ENCODE assay signal across 20 cellular contexts in the genomic region with DNA sequence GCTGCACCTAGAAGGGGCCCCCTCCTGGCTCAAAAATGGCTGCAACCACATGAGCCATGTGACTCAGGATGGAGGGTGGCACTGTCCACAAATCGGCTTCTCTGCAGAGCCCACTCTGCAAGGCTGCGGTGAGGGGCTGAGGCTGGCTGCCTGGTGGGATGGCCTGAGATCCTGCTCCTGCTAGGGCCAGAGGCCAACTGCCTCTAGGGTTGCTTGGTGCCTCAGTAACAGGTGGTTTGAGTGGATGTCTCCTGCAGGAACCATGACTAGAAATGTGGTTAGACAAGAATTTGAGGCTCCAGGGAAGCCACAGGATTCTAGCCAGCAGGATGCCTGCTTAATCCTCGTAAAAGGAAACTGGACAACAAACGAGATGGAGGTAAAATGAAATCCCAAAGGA. TPM values are rescaled to one million over a fixed set of nuclear protein-coding genes. Genes with fewer than 3 reads are reported as not detected.
DNase-seq lines count a peak whose midpoint lies in the region; ATAC-seq and TF ChIP-seq lines count a peak whose summit lies in the region.
"Had no signal": no experiment of that assay in that cellular context is flagged by ENCODE, and none has a peak within 500 bp of the region (broad histone marks: within the 10 kb centered on the region; RNA-seq: fewer than 3 reads in every experiment).

No MANE protein-coding gene starts in this region.

- DNase-seq in activated naive CD4-positive, alpha-beta T cell treated with anti-CD3 and anti-CD28 coated beads, Interleukin-2, amount 50 U/mL, for 72 hours (ENCODE audit: low spot score in 2 of 2), result no peak
- DNase-seq in activated naive CD4-positive, alpha-beta T cell treated with anti-CD3 and anti-CD28 coated beads, Interleukin-2, amount 50 U/mL, for 16 hours, result no peak
- peak; percentile 15 for DNase-seq in SW480 (ENCODE audit: low spot score)
- DNase-seq in iris pigment epithelial cell (ENCODE audit: low read depth), result peak; percentile 61
- DNase-seq in stimulated activated CD4-positive, alpha-beta T cell treated with anti-CD3 and anti-CD28 coated beads, Interleukin-4, amount 100 ng/mL, for 24 hours, result no peak
- no peak for DNase-seq in sciatic nerve (ENCODE audit: low spot score)
- DNase-seq in cerebellar cortex (ENCODE audit: low spot score), result no peak
- DNase-seq in GM10248 (ENCODE audit: extremely low spot score), result no peak
- DNase-seq: activated CD4-positive, CD25-positive, alpha-beta regulatory T cell treated with anti-CD3 and anti-CD28 coated beads, Interleukin-2, amount 50 U/mL, for 72 hours; activated T-cell treated with anti-CD3 and anti-CD28 coated beads for 4 hours; COR-L47; dermis blood vessel endothelial cell; heart left ventricle; Karpas-422; kidney; NCI-H1436 treated with DMSO at 0.1 percent for 48 hours; NCI-H2227 treated with DMSO at 0.1 percent for 48 hours; occipital lobe; SHP77 had no signal

- no peak for TF ChIP-seq CTCF in GM10248 (IDR thresholded peaks at IDR 0.05; ENCODE audit: control extremely low read depth, extremely low read depth, low read depth, missing control alignments)

- ATAC-seq in activated naive CD4-positive, alpha-beta T cell treated with anti-CD3 and anti-CD28 coated beads, Interleukin-2, amount 50 U/mL, for 72 hours, result no peak
- no peak for ATAC-seq in sciatic nerve

- H3K9me3 Mint-ChIP-seq in activated naive CD4-positive, alpha-beta T cell treated with anti-CD3 and anti-CD28 coated beads, Interleukin-2, amount 50 U/mL, for 72 hours, result no peaks in the 10 kb centered on the region
- H3K9me3 Mint-ChIP-seq: type B pancreatic cell had no signal

- CTCF ChIA-PET in GM10248 (lab: Yijun Ruan, JAX), result no interaction called here

- intact Hi-C loops in sciatic nerve (cut with DNase I), result no loop called here

- H3K27ac Mint-ChIP-seq in activated naive CD4-positive, alpha-beta T cell treated with anti-CD3 and anti-CD28 coated beads, Interleukin-2, amount 50 U/mL, for 72 hours, result peak overlapping the region; percentile 77
- H3K27ac Mint-ChIP-seq: type B pancreatic cell had no signal

- POLR2A ChIA-PET in GM10248 (lab: Yijun Ruan, JAX), result no interaction called here

- peaks cover 0 to 47% of the 10 kb centered on the region in 2 donors for H3K36me3 Mint-ChIP-seq in activated naive CD4-positive, alpha-beta T cell treated with anti-CD3 and anti-CD28 coated beads, Interleukin-2, amount 50 U/mL, for 72 hours

RNA-seq across cellular contexts. Expression of a gene that starts 17.1 kb away (rescaled TPM):
- total RNA-seq in activated naive CD4-positive, alpha-beta T cell treated with anti-CD3 and anti-CD28 coated beads, Interleukin-2, amount 50 U/mL, for 72 hours, result 10 to 100 TPM; 23.5 to 32.3 TPM
- 20.3 TPM for total RNA-seq in sciatic nerve

RNA-seq across cellular contexts. Expression of a gene that starts 36.7 kb away (rescaled TPM):
- 10 to 100 TPM; 20.0 to 20.8 TPM for total RNA-seq in activated naive CD4-positive, alpha-beta T cell treated with anti-CD3 and anti-CD28 coated beads, Interleukin-2, amount 50 U/mL, for 72 hours
- 58.5 TPM for total RNA-seq in sciatic nerve

Comparison
In these comparisons a context has a peak if more than half of its experiments do, and no peak if none do; other contexts are left out.
1. DNase-seq: peak in SW480 (single experiment) and iris pigment epithelial cell (single experiment); none in activated naive CD4-positive, alpha-beta T cell treated with anti-CD3 and anti-CD28 coated beads, Interleukin-2, amount 50 U/mL, for 72 hours (0 of 2), activated naive CD4-positive, alpha-beta T cell treated with anti-CD3 and anti-CD28 coated beads, Interleukin-2, amount 50 U/mL, for 16 hours (single experiment), stimulated activated CD4-positive, alpha-beta T cell treated with anti-CD3 and anti-CD28 coated beads, Interleukin-4, amount 100 ng/mL, for 24 hours (single experiment), sciatic nerve (single experiment), cerebellar cortex (single experiment) and GM10248 (single experiment).